ENCODE assay signal across 8 cellular contexts in genomic region chr2:74147729-74148456, GRCh38. TPM values are rescaled to one million over a fixed set of nuclear protein-coding genes. Genes with fewer than 3 reads are reported as not detected.
DNase-seq lines count a peak whose midpoint lies in the region; TF ChIP-seq lines count a peak whose summit lies in the region.

Gene BOLA3 (minus strand): TSS chr2:74147912. CDS start chr2:74147874, 38 bp downstream.

- CTCF ChIA-PET in activated naive CD4-positive, alpha-beta T cell treated with anti-CD3 and anti-CD28 coated beads for 36 hours (lab: Charles Lee), result interaction anchor here (0.5 to 6.7 kb wide), 28 partner anchors 9 to 401 kb away, joined by 3 to 66 read pairs (median 3); partner anchors contain the start of genes MOB1A, MTHFD2 and STAMBP

- intact Hi-C loops in activated naive CD4-positive, alpha-beta T cell treated with anti-CD3 and anti-CD28 coated beads for 36 hours (cut with micrococcal nuclease), result loop anchor here (1.0 to 10.0 kb wide), 11 partner anchors 28 to 467 kb away; partner anchors contain the start of genes DGUOK, MOB1A and TPRKB
- intact Hi-C loops in ovary (cut with DNase I) (loop anchor here in 1 of 4 donors (5.0 to 10.0 kb wide), 2 partner anchors 107 to 184 kb away; no protein-coding TSS in a partner anchor), thyroid gland (cut with DNase I) (loop anchor here (10.0 kb wide), 1 partner anchor 323 kb away; the partner anchor contains the start of gene STAMBP)

- TF ChIP-seq EP300 in ovary (IDR thresholded peaks at IDR 0.05), result no peak

- H3F3A ChIP-seq in Loucy (ENCODE audit: low read depth), result no peaks in the 10 kb centered on the region

- H3K9me3 ChIP-seq in Loucy (ENCODE audit: insufficient read depth, low read depth, low read length) (no peaks in the 10 kb centered on the region), ovary (no peaks in the 10 kb centered on the region), thyroid gland (no peaks in the 10 kb centered on the region)

- H3K9me2 ChIP-seq in Loucy (replicated peaks; ENCODE audit: low read depth, low read length), result no peaks in the 10 kb centered on the region

- no peaks in the 10 kb centered on the region for H3K9me3 Mint-ChIP-seq in activated naive CD4-positive, alpha-beta T cell treated with anti-CD3 and anti-CD28 coated beads for 36 hours

- H3K27me3 ChIP-seq in H7 (ENCODE audit: control insufficient read depth, insufficient read depth, low read length) (no peaks in the 10 kb centered on the region), Loucy (ENCODE audit: insufficient read depth, low read length, poor library complexity, severe bottlenecking) (no peaks in the 10 kb centered on the region), ovary (no peaks in the 10 kb centered on the region), thyroid gland (no peaks in the 10 kb centered on the region)

- H3K9ac ChIP-seq in Loucy (ENCODE audit: low read depth, low read length, poor library complexity, severe bottlenecking), result peak within 1 kb of the TSS; percentile 87

- in situ Hi-C loops in SK-MEL-5 (cut with HindIII; ENCODE audit: low pct_unique_long_range_greater_than_20kb, low sequenced_read_pairs), result no loop called here

- peaks cover 3% of the 10 kb centered on the region for H3K36me3 Mint-ChIP-seq in activated naive CD4-positive, alpha-beta T cell treated with anti-CD3 and anti-CD28 coated beads for 36 hours (ENCODE audit: low read depth)

- 0 to 1% (median 0%) methylated on average over 33 to 67 of the region's 67 CpGs for WGBS in ovary, 3 donors
- WGBS in thyroid gland, 2 donors, result 3 to 9% methylated on average over 17 to 28 of the region's 67 CpGs

- DNase-seq in GM04503 (ENCODE audit: low read depth) (peak; percentile 21), H7 (peak; percentile 99), SK-MEL-5 (ENCODE audit: low read depth, low spot score) (peak; percentile 84), glomerular visceral epithelial cell (ENCODE audit: extremely low spot score) (peak; percentile 85), ovary (peak; percentile 68 to 87 (median 78)), thyroid gland (peak; percentile 84 to 86)
- DNase-seq in activated naive CD4-positive, alpha-beta T cell treated with anti-CD3 and anti-CD28 coated beads for 36 hours, result peak; percentile 90

- peaks cover 4% of the 10 kb centered on the region for H3K4me1 Mint-ChIP-seq in activated naive CD4-positive, alpha-beta T cell treated with anti-CD3 and anti-CD28 coated beads for 36 hours (ENCODE audit: low read depth)

- H3K36me3 ChIP-seq in H7 (replicated peaks; ENCODE audit: control insufficient read depth, insufficient read depth, low read length) (peaks cover 4% of the 10 kb centered on the region), Loucy (ENCODE audit: insufficient read depth, low read length) (peaks cover 10% of the 10 kb centered on the region; the same call in 1 of the 2 replicates), ovary (no peaks in the 10 kb centered on the region), thyroid gland (peaks cover 0 to 2% of the 10 kb centered on the region in 2 donors)

- no peak within 1 kb of the TSS for H3K4me3 Mint-ChIP-seq in activated naive CD4-positive, alpha-beta T cell treated with anti-CD3 and anti-CD28 coated beads for 36 hours

- no peak within 1 kb of the TSS for H3K27ac Mint-ChIP-seq in activated naive CD4-positive, alpha-beta T cell treated with anti-CD3 and anti-CD28 coated beads for 36 hours

- H3K27ac ChIP-seq in ovary, result peak within 1 kb of the TSS in 1 of 2 donors; percentile 24
- peak within 1 kb of the TSS in 2 of 3 donors; percentile 33 to 36 for H3K27ac ChIP-seq in thyroid gland

- H3K4me1 ChIP-seq in Loucy (ENCODE audit: insufficient read depth, low read length, poor library complexity, severe bottlenecking), result peaks cover 18% of the 10 kb centered on the region
- peaks cover 8% of the 10 kb centered on the region for H3K4me1 ChIP-seq in ovary (ENCODE audit: insufficient read depth)
- H3K4me1 ChIP-seq in thyroid gland, result peaks cover 16 to 21% of the 10 kb centered on the region in 2 donors

- peak within 1 kb of the TSS; percentile 94 for H3K4me2 ChIP-seq in Loucy (ENCODE audit: low read depth, low read length, poor library complexity, severe bottlenecking)

- TF ChIP-seq CTCF in Loucy (conservative IDR thresholded peaks at IDR 0.05; ENCODE audit: low read length), result peak; percentile 67
- TF ChIP-seq CTCF in ovary (IDR thresholded peaks at IDR 0.05), result peak; percentile 26 to 70 (median 62)
- peak in 4 of 6 experiments; percentile 35 to 76 (median 64) for TF ChIP-seq CTCF in thyroid gland (IDR thresholded peaks at IDR 0.05)

- no peaks in the 10 kb centered on the region for H3K27me3 Mint-ChIP-seq in activated naive CD4-positive, alpha-beta T cell treated with anti-CD3 and anti-CD28 coated beads for 36 hours (ENCODE audit: low read depth)

- no peaks in the 10 kb centered on the region for H4K20me1 ChIP-seq in Loucy (ENCODE audit: insufficient read depth, low read length, poor library complexity, severe bottlenecking)

- H3K4me3 ChIP-seq in H7 (ENCODE audit: insufficient read depth, low read depth, low read length) (peak within 1 kb of the TSS; percentile 87), Loucy (ENCODE audit: low read length, poor library complexity, severe bottlenecking) (peak within 1 kb of the TSS; percentile 89), ovary (peak within 1 kb of the TSS; percentile 93), thyroid gland (replicated peaks in 1 of 3) (peak within 1 kb of the TSS; percentile 38 to 91 (median 68))

- TF ChIP-seq POLR2A in ovary (IDR thresholded peaks at IDR 0.05) (no peak), thyroid gland (IDR thresholded peaks at IDR 0.05) (no peak)

- H2AFZ ChIP-seq in Loucy (ENCODE audit: low read length), result peak within 1 kb of the TSS; percentile 94

- peaks cover 14% of the 10 kb centered on the region for H3K79me2 ChIP-seq in Loucy (ENCODE audit: insufficient read depth, low read length)

RNA-seq across cellular contexts. Expression of gene BOLA3, which starts in this region (rescaled TPM):
- 63.3 and 77.2 TPM in 2 replicates for total RNA-seq in H7 (2014; rRNA removed; shearing (Covaris generic))
- total RNA-seq in SK-MEL-5 (2014; rRNA removed; shearing (Covaris generic)), result 213 and 214 TPM in 2 replicates
- polyA plus RNA-seq in SK-MEL-5 (2015; cell fraction: cytosol; rRNA removed), result 200 and 269 TPM in 2 replicates
- polyA plus RNA-seq in SK-MEL-5 (2015; cell fraction: nucleus; rRNA removed), result 27.2 and 37.3 TPM in 2 replicates
- 100 to 1,000 TPM; 103 to 112 TPM for total RNA-seq in activated naive CD4-positive, alpha-beta T cell treated with anti-CD3 and anti-CD28 coated beads for 36 hours
- total RNA-seq in ovary (10 to 100 TPM in 6 of 7 donors, 1 to 10 TPM in 1; 8.2 to 30.1 (median 15.3) TPM), thyroid gland (10 to 100 TPM; 16.4 to 94.2 (median 78.6) TPM)
- polyA plus RNA-seq in ovary, result 10 to 100 TPM; 20.9 to 34.4 TPM

Comparison
In these comparisons a context has a peak if more than half of its experiments do, and no peak if none do; other contexts are left out.
1. DNase-seq: peak in every context shown above with its lines; median percentile 99 in H7; 90 in activated naive CD4-positive, alpha-beta T cell treated with anti-CD3 and anti-CD28 coated beads for 36 hours; 85 in glomerular visceral epithelial cell; 85 in thyroid gland; 84 in SK-MEL-5; 78 in ovary; 21 in GM04503.